ENCODE assay signal across 31 cellular contexts in genomic region chr1:32848354-32849063, GRCh38. TPM values are rescaled to one million over a fixed set of nuclear protein-coding genes. Genes with fewer than 3 reads are reported as not detected.
DNase-seq lines count a peak whose midpoint lies in the region; ATAC-seq and TF ChIP-seq lines count a peak whose summit lies in the region.
"Had no signal": no experiment of that assay in that cellular context is flagged by ENCODE, and none has a peak within 500 bp of the region (broad histone marks: within the 10 kb centered on the region; RNA-seq: fewer than 3 reads in every experiment).

No MANE protein-coding gene starts in this region.

- no peaks in the 10 kb centered on the region for H4K20me1 ChIP-seq in SK-N-SH (ENCODE audit: insufficient read depth)

- H3K27me3 ChIP-seq in SK-N-SH (ENCODE audit: insufficient read depth) (no peaks in the 10 kb centered on the region), Panc1 (ENCODE audit: control insufficient read depth, insufficient read depth, low read length) (no peaks in the 10 kb centered on the region)
- H3K27me3 ChIP-seq: cardiac muscle cell, gastroesophageal sphincter, hepatocyte, thyroid gland had no signal

- no peak for TF ChIP-seq EP300 in SK-N-SH (IDR thresholded peaks at IDR 0.05; ENCODE audit: borderline replicate concordance in 1 of 2, low read depth in 1 of 2, low read length in 1 of 2)

- H3K4me1 ChIP-seq in SK-N-SH (ENCODE audit: control insufficient read depth in 1 of 2, insufficient read depth in 2 of 2, low read depth in 1 of 2, low read length in 1 of 2) (no peaks in the 10 kb centered on the region; a peak in 1 of 4 replicates), Panc1 (ENCODE audit: control insufficient read depth, insufficient read depth, low read length) (no peaks in the 10 kb centered on the region)
- H3K4me1 ChIP-seq: gastroesophageal sphincter, psoas muscle, thyroid gland had no signal

- POLR2A ChIA-PET in SK-N-SH (lab: Yijun Ruan, JAX) (no interaction called here), Panc1 (lab: Charles Lee) (interaction anchor here (0.6 kb wide), 1 partner anchor 63 kb away, joined by 3 read pairs; no protein-coding TSS in a partner anchor), RWPE1 (lab: Yijun Ruan, JAX; ENCODE audit: low non-redundant PET) (no interaction called here)

- intact Hi-C loops in Panc1 (cut with micrococcal nuclease; ENCODE audit: unreplicated experiment) = no loop called here

- TSS peak; percentile 18 for BruUV-seq in Panc1 (replicated peaks; lab: Mats Ljungman, UMichigan)

- no peaks in the 10 kb centered on the region for H3K9me2 ChIP-seq in SK-N-SH

- no peak overlapping the region for H3K9ac ChIP-seq in SK-N-SH

- no peak overlapping the region for H3K4me2 ChIP-seq in SK-N-SH
- H3K4me2 ChIP-seq: hepatocyte had no signal

- TF ChIP-seq RAD21 in SK-N-SH (IDR thresholded peaks at IDR 0.05; ENCODE audit: low read length) = no peak

- no peaks in the 10 kb centered on the region for H3K27me3 Mint-ChIP-seq in stimulated activated naive B cell treated with anti-CD40 and anti-IgM and Interleukin-4, amounts not matched to agents 10 μg/mL and 1 μg/mL and 100 μg/mL, for 72 hours
- H3K27me3 Mint-ChIP-seq: activated B cell treated with CpG ODN at 0.5 μM for 24 hours; activated naive CD8-positive, alpha-beta T cell treated with anti-CD3 and anti-CD28 coated beads, Interleukin-2, amount 10 ng/mL, durations not matched to agents 7 days and 5 days; activated T-cell treated with anti-CD3 and anti-CD28 coated beads, Interleukin-2, amount 50 U/mL, for 24 hours; CD4-positive, alpha-beta memory T cell had no signal

- H3K79me2 ChIP-seq in SK-N-SH (ENCODE audit: insufficient read depth) = no peaks in the 10 kb centered on the region
- H3K79me2 ChIP-seq: hepatocyte had no signal

- H3K36me3 Mint-ChIP-seq in stimulated activated naive B cell treated with anti-CD40 and anti-IgM and Interleukin-4, amounts not matched to agents 10 μg/mL and 1 μg/mL and 100 μg/mL, for 72 hours = peaks cover 22 to 29% of the 10 kb centered on the region in 2 donors

- H3F3A ChIP-seq in SK-N-SH (replicated peaks; ENCODE audit: insufficient read depth) = peaks cover 7% of the 10 kb centered on the region

- peaks cover 0 to 3% of the 10 kb centered on the region in 2 donors for H3K4me1 Mint-ChIP-seq in stimulated activated naive B cell treated with anti-CD40 and anti-IgM and Interleukin-4, amounts not matched to agents 10 μg/mL and 1 μg/mL and 100 μg/mL, for 72 hours
- H3K4me1 Mint-ChIP-seq: activated B cell treated with CpG ODN at 0.5 μM for 24 hours; activated naive CD8-positive, alpha-beta T cell treated with anti-CD3 and anti-CD28 coated beads, Interleukin-2, amount 10 ng/mL, durations not matched to agents 7 days and 5 days; nephron had no signal

- H3K4me3 ChIP-seq in SK-N-SH (ENCODE audit: low read depth in 2 of 2, low read length in 1 of 2) = no peak overlapping the region
- no peak overlapping the region for H3K4me3 ChIP-seq in Panc1 (ENCODE audit: low read depth in 2 of 2, low read length in 2 of 2)
- no peak overlapping the region for H3K4me3 ChIP-seq in foreskin fibroblast (ENCODE audit: low read depth in 1 of 2, low read length in 2 of 2)
- H3K4me3 ChIP-seq: cardiac muscle cell, gastroesophageal sphincter, hepatocyte, psoas muscle, thyroid gland had no signal

- H3K36me3 ChIP-seq in SK-N-SH (replicated peaks in 1 of 2; ENCODE audit: control insufficient read depth in 1 of 2, insufficient read depth in 2 of 2, low read length in 1 of 2) (peaks cover 12 to 34% of the 10 kb centered on the region in 2 experiments), Panc1 (ENCODE audit: control insufficient read depth, insufficient read depth, low read length) (peaks cover 16% of the 10 kb centered on the region)

- CTCF ChIA-PET in SK-N-SH (lab: Yijun Ruan, JAX) (interaction anchor here (0.7 to 1.9 kb wide), 4 partner anchors 9 to 237 kb away, joined by 3 to 4 read pairs (median 4); no protein-coding TSS in a partner anchor), Panc1 (lab: Charles Lee) (no interaction called here), RWPE1 (lab: Yijun Ruan, JAX) (interaction anchor here (0.6 kb wide), 1 partner anchor 26 kb away, joined by 3 read pairs; no protein-coding TSS in a partner anchor)

- H3K27ac ChIP-seq in SK-N-SH (ENCODE audit: low read depth in 2 of 2, low read length in 1 of 2) (no peak overlapping the region; a peak in 1 of 4 replicates), Panc1 (ENCODE audit: low read length) (no peak overlapping the region), RWPE1 (no peak overlapping the region)
- H3K27ac ChIP-seq: cardiac muscle cell, gastroesophageal sphincter, hepatocyte, psoas muscle, thyroid gland had no signal

- 48% methylated on average over 2 of the region's 2 CpGs for WGBS in SK-N-SH (ENCODE audit: low lambda C conversion rate)

- in situ Hi-C loops in Panc1 (cut with HindIII; ENCODE audit: low pct_unique_long_range_greater_than_20kb, low sequenced_read_pairs) = no loop called here

- H3K9me3 Mint-ChIP-seq in stimulated activated naive B cell treated with anti-CD40 and anti-IgM and Interleukin-4, amounts not matched to agents 10 μg/mL and 1 μg/mL and 100 μg/mL, for 72 hours = no peaks in the 10 kb centered on the region
- H3K9me3 Mint-ChIP-seq: activated B cell treated with CpG ODN at 0.5 μM for 24 hours; activated naive CD8-positive, alpha-beta T cell treated with anti-CD3 and anti-CD28 coated beads, Interleukin-2, amount 10 ng/mL, durations not matched to agents 7 days and 5 days; activated T-cell treated with anti-CD3 and anti-CD28 coated beads, Interleukin-2, amount 50 U/mL, for 24 hours; CD4-positive, alpha-beta memory T cell had no signal

- H3K27ac Mint-ChIP-seq in stimulated activated naive B cell treated with anti-CD40 and anti-IgM and Interleukin-4, amounts not matched to agents 10 μg/mL and 1 μg/mL and 100 μg/mL, for 72 hours = no peak overlapping the region
- H3K27ac Mint-ChIP-seq: activated B cell treated with CpG ODN at 0.5 μM for 24 hours; activated naive CD8-positive, alpha-beta T cell treated with anti-CD3 and anti-CD28 coated beads, Interleukin-2, amount 10 ng/mL, durations not matched to agents 7 days and 5 days; activated T-cell treated with anti-CD3 and anti-CD28 coated beads, Interleukin-2, amount 50 U/mL, for 24 hours; CD4-positive, alpha-beta memory T cell; nephron had no signal

- H3K9me3 ChIP-seq in SK-N-SH (no peaks in the 10 kb centered on the region), Panc1 (ENCODE audit: control insufficient read depth, insufficient read depth, low read depth, low read length) (no peaks in the 10 kb centered on the region)
- H3K9me3 ChIP-seq: gastroesophageal sphincter, psoas muscle, thyroid gland had no signal

- DNase-seq in SK-N-SH (peak; percentile 41), NCI-H1105 (lab: John Stamatoyannopoulos, UW) (peak; percentile 2), Panc1 (ENCODE audit: low read depth, low spot score) (no peak), RWPE1 (ENCODE audit: low spot score) (no peak), GF-D8 (lab: John Stamatoyannopoulos, UW) (no peak), foreskin fibroblast (no peak)
- DNase-seq in stimulated activated naive B cell treated with anti-CD40 and anti-IgM and Interleukin-4, amounts not matched to agents 10 μg/mL and 1 μg/mL and 100 μg/mL, for 72 hours = no peak
- DNase-seq: activated B cell treated with CpG ODN at 0.5 μM for 24 hours; activated gamma-delta T cell treated with Interleukin-2 at 50 U/mL for 16 hours; activated naive CD8-positive, alpha-beta T cell treated with anti-CD3 and anti-CD28 coated beads, Interleukin-2, amount 10 ng/mL, durations not matched to agents 7 days and 5 days; activated T-cell treated with anti-CD3 and anti-CD28 coated beads, Interleukin-2, amount 50 U/mL, for 24 hours; AML-193; aorta; CD4-positive, alpha-beta memory T cell; effector CD4-positive, alpha-beta T cell; left cardiac atrium; NCI-H1048; NCI-H2171; NCI-H524 treated with DMSO at 0.1 percent for 48 hours; psoas muscle; T-helper 1 cell; thyroid gland had no signal

- no peak overlapping the region for H3K4me3 Mint-ChIP-seq in stimulated activated naive B cell treated with anti-CD40 and anti-IgM and Interleukin-4, amounts not matched to agents 10 μg/mL and 1 μg/mL and 100 μg/mL, for 72 hours
- H3K4me3 Mint-ChIP-seq: activated B cell treated with CpG ODN at 0.5 μM for 24 hours; activated naive CD8-positive, alpha-beta T cell treated with anti-CD3 and anti-CD28 coated beads, Interleukin-2, amount 10 ng/mL, durations not matched to agents 7 days and 5 days; activated T-cell treated with anti-CD3 and anti-CD28 coated beads, Interleukin-2, amount 50 U/mL, for 24 hours; nephron had no signal

- TF ChIP-seq CTCF in SK-N-SH (IDR thresholded peaks at IDR 0.05) = no peak
- TF ChIP-seq CTCF in Panc1 (IDR thresholded peaks at IDR 0.05) = no peak
- no peak for TF ChIP-seq CTCF in RWPE1 (conservative IDR thresholded peaks at IDR 0.05; ENCODE audit: low read depth)
- no peak for TF ChIP-seq CTCF in foreskin fibroblast (IDR thresholded peaks at IDR 0.05; ENCODE audit: low read depth, low read length)

- no peak for ATAC-seq in SK-N-SH treated with all-trans-retinoic acid at 6 μM for 48 hours
- ATAC-seq in Panc1 = no peak
- peak; percentile 50 to 66 for ATAC-seq in stimulated activated naive B cell treated with anti-CD40 and anti-IgM and Interleukin-4, amounts not matched to agents 10 μg/mL and 1 μg/mL and 100 μg/mL, for 72 hours (replicated peaks)
- ATAC-seq: gastroesophageal sphincter, left cardiac atrium, psoas muscle, sciatic nerve had no signal

- no peak overlapping the region for H2AFZ ChIP-seq in SK-N-SH (ENCODE audit: low read depth)
- H2AFZ ChIP-seq: hepatocyte had no signal

RNA-seq across cellular contexts. Expression of gene FNDC5, which starts 22.2 kb away (rescaled TPM):
- polyA plus RNA-seq in SK-N-SH (2012; rRNA removed) = 0.59 and 0.94 TPM in 2 replicates
- polyA plus RNA-seq in SK-N-SH (2012; cell fraction: cytosol; rRNA removed) = 0.66 and 1.00 TPM in 2 replicates
- 2.2 and 2.5 TPM in 2 replicates for polyA plus RNA-seq in SK-N-SH (2012; cell fraction: nucleus; rRNA removed)
- total RNA-seq in Panc1 (2021; ENCODE audit: unreplicated experiment) = 2.6 TPM
- 3.5 TPM for polyA plus RNA-seq in Panc1 (2012; ENCODE audit: insufficient read length)
- total RNA-seq: activated naive CD8-positive, alpha-beta T cell treated with anti-CD3 and anti-CD28 coated beads, Interleukin-2, amount 10 ng/mL, durations not matched to agents 7 days and 5 days; CD4-positive, alpha-beta memory T cell; HT-29 had no signal
- polyA plus RNA-seq: CD4-positive, alpha-beta memory T cell had no signal

RNA-seq across cellular contexts. Expression of gene S100PBP, which starts 31.1 kb away (rescaled TPM):
- polyA plus RNA-seq in SK-N-SH (2012; rRNA removed) = 13.2 and 19.2 TPM in 2 replicates
- polyA plus RNA-seq in SK-N-SH (2012; cell fraction: cytosol; rRNA removed) = 16.3 and 16.6 TPM in 2 replicates
- 23.7 and 53.3 TPM in 2 replicates for polyA plus RNA-seq in SK-N-SH (2012; cell fraction: nucleus; rRNA removed)
- total RNA-seq in Panc1 (2021; ENCODE audit: unreplicated experiment) = 55.4 TPM
- polyA plus RNA-seq in Panc1 (2012; ENCODE audit: insufficient read length) = 25.8 TPM

RNA-seq across cellular contexts. Expression of gene YARS1, which starts 31.4 kb away (rescaled TPM):
- 31.9 and 46.3 TPM in 2 replicates for polyA plus RNA-seq in SK-N-SH (2012; rRNA removed)
- 41.7 and 41.8 TPM in 2 replicates for polyA plus RNA-seq in SK-N-SH (2012; cell fraction: cytosol; rRNA removed)
- 65.5 and 101 TPM in 2 replicates for polyA plus RNA-seq in SK-N-SH (2012; cell fraction: nucleus; rRNA removed)
- 120 TPM for total RNA-seq in Panc1 (2021; ENCODE audit: unreplicated experiment)
- polyA plus RNA-seq in Panc1 (2012; ENCODE audit: insufficient read length) = 184 TPM

RNA-seq across cellular contexts. Expression of gene HPCA, which starts 37.8 kb away (rescaled TPM):
- polyA plus RNA-seq in SK-N-SH (2012; rRNA removed) = not detected in 2 replicates
- 0.01 and 0.14 TPM in 2 replicates for polyA plus RNA-seq in SK-N-SH (2012; cell fraction: cytosol; rRNA removed)
- 0.14 and 0.27 TPM in 2 replicates for polyA plus RNA-seq in SK-N-SH (2012; cell fraction: nucleus; rRNA removed)
- total RNA-seq in Panc1 (2021; ENCODE audit: unreplicated experiment) = 1.2 TPM
- 1.7 TPM for polyA plus RNA-seq in Panc1 (2012; ENCODE audit: insufficient read length)
- total RNA-seq: activated B cell treated with CpG ODN at 0.5 μM for 24 hours, cardiac muscle cell, H4, hepatocyte, left cardiac atrium, psoas muscle, thyroid gland had no signal
- polyA plus RNA-seq: cardiac muscle cell; CD4-positive, alpha-beta memory T cell; fibroblast of lung had no signal

RNA-seq across cellular contexts. Expression of gene TMEM54, which starts 52.7 kb away (rescaled TPM):
- 54.5 and 66.6 TPM in 2 replicates for polyA plus RNA-seq in SK-N-SH (2012; rRNA removed)
- polyA plus RNA-seq in SK-N-SH (2012; cell fraction: cytosol; rRNA removed) = 26.6 and 45.6 TPM in 2 replicates
- polyA plus RNA-seq in SK-N-SH (2012; cell fraction: nucleus; rRNA removed) = 21.9 and 32.8 TPM in 2 replicates
- total RNA-seq in Panc1 (2021; ENCODE audit: unreplicated experiment) = 61.5 TPM
- 133 TPM for polyA plus RNA-seq in Panc1 (2012; ENCODE audit: insufficient read length)
- total RNA-seq: activated naive CD8-positive, alpha-beta T cell treated with anti-CD3 and anti-CD28 coated beads, Interleukin-2, amount 10 ng/mL, durations not matched to agents 7 days and 5 days; CD4-positive, alpha-beta memory T cell had no signal
- polyA plus RNA-seq: CD4-positive, alpha-beta memory T cell had no signal

Comparison
In these comparisons a context has a peak if more than half of its experiments do, and no peak if none do; other contexts are left out.
1. DNase-seq: peak in SK-N-SH (single experiment) and NCI-H1105 (single experiment); none in Panc1 (single experiment), stimulated activated naive B cell treated with anti-CD40 and anti-IgM and Interleukin-4, amounts not matched to agents 10 μg/mL and 1 μg/mL and 100 μg/mL, for 72 hours (single experiment), RWPE1 (single experiment), GF-D8 (single experiment) and foreskin fibroblast (0 of 2).
2. ATAC-seq: peak in stimulated activated naive B cell treated with anti-CD40 and anti-IgM and Interleukin-4, amounts not matched to agents 10 μg/mL and 1 μg/mL and 100 μg/mL, for 72 hours (2 of 2); none in SK-N-SH treated with all-trans-retinoic acid at 6 μM for 48 hours (single experiment) and Panc1 (single experiment).